ENCODE assay signal across 8 cellular contexts in genomic region chr22:24806663-24807001, GRCh38. TPM values are rescaled to one million over a fixed set of nuclear protein-coding genes. Genes with fewer than 3 reads are reported as not detected.
DNase-seq lines count a peak whose midpoint lies in the region; ATAC-seq and TF ChIP-seq lines count a peak whose summit lies in the region.

No MANE protein-coding gene starts in this region.

- H3K4me1 ChIP-seq in adrenal gland (replicated peaks in 1 of 2) (peaks cover 4 to 12% of the 10 kb centered on the region in 2 donors), right lobe of liver (peaks cover 0 to 11% (median 0%) of the 10 kb centered on the region in 4 donors), suprapubic skin (peaks cover 14% of the 10 kb centered on the region)

- H3K4me3 ChIP-seq in adrenal gland (peak overlapping the region in 2 of 4 donors; percentile 50 to 84), right lobe of liver (peak overlapping the region; percentile 34 to 51 (median 48)), suprapubic skin (peak overlapping the region; percentile 56)

- no peak overlapping the region for H3K27ac Mint-ChIP-seq in activated CD4-positive, alpha-beta T cell treated with anti-CD3 and anti-CD28 coated beads, Interleukin-2, amount 10 ng/mL, durations not matched to agents 24 days and 14 days

- H3K27ac ChIP-seq in adrenal gland, result peak overlapping the region in 3 of 5 donors; percentile 66 to 79 (median 77)
- no peak overlapping the region for H3K27ac ChIP-seq in right lobe of liver
- no peak overlapping the region for H3K27ac ChIP-seq in suprapubic skin

- peak; percentile 59 for DNase-seq in activated CD4-positive, alpha-beta T cell treated with anti-CD3 and anti-CD28 coated beads, Interleukin-2, amount 10 ng/mL, durations not matched to agents 24 days and 14 days
- DNase-seq in activated CD4-positive, alpha-beta T cell treated with anti-CD3 and anti-CD28 coated beads for 4 hours, result no peak
- DNase-seq in adrenal gland (no peak), right lobe of liver (no peak), suprapubic skin (ENCODE audit: low spot score in 2 of 2) (no peak), UCSD-AML1 (lab: John Stamatoyannopoulos, UW; ENCODE audit: unreplicated experiment) (no peak), retina (no peak), DMS 273 treated with DMSO at 0.1 percent for 48 hours (lab: John Stamatoyannopoulos, UW) (no peak)

- TF ChIP-seq CTCF in adrenal gland (IDR thresholded peaks at IDR 0.05) (no peak), right lobe of liver (IDR thresholded peaks at IDR 0.05) (no peak), suprapubic skin (IDR thresholded peaks at IDR 0.05) (no peak)

- TF ChIP-seq POLR2A in adrenal gland (IDR thresholded peaks at IDR 0.05) (no peak), right lobe of liver (IDR thresholded peaks at IDR 0.05) (no peak), suprapubic skin (IDR thresholded peaks at IDR 0.05) (no peak)

- H3K27me3 ChIP-seq in adrenal gland, result no peaks in the 10 kb centered on the region
- H3K27me3 ChIP-seq in right lobe of liver, result no peaks in the 10 kb centered on the region
- H3K27me3 ChIP-seq in suprapubic skin, result no peaks in the 10 kb centered on the region

- peaks cover 15% of the 10 kb centered on the region for H3K27me3 Mint-ChIP-seq in activated CD4-positive, alpha-beta T cell treated with anti-CD3 and anti-CD28 coated beads, Interleukin-2, amount 10 ng/mL, durations not matched to agents 24 days and 14 days

- H3K4me3 Mint-ChIP-seq in activated CD4-positive, alpha-beta T cell treated with anti-CD3 and anti-CD28 coated beads, Interleukin-2, amount 10 ng/mL, durations not matched to agents 24 days and 14 days, result peak overlapping the region; percentile 57

- H3K4me1 Mint-ChIP-seq in activated CD4-positive, alpha-beta T cell treated with anti-CD3 and anti-CD28 coated beads, Interleukin-2, amount 10 ng/mL, durations not matched to agents 24 days and 14 days, result peaks cover 35% of the 10 kb centered on the region

- H3K9me3 ChIP-seq in adrenal gland (replicated peaks in 1 of 3) (no peaks in the 10 kb centered on the region), right lobe of liver (no peaks in the 10 kb centered on the region), suprapubic skin (no peaks in the 10 kb centered on the region)

- ATAC-seq in right lobe of liver, result no peak

- WGBS in adrenal gland, 4 donors, result 29 to 43% (median 36%) methylated on average over 3 to 11 of the region's 11 CpGs
- WGBS in right lobe of liver (ENCODE audit: insufficient coverage, low coverage, low lambda C conversion rate, missing lambda C conversion rate), result 46% methylated on average over 5 of the region's 11 CpGs
- 18% methylated on average over 9 of the region's 11 CpGs for WGBS in suprapubic skin

- intact Hi-C loops in activated CD4-positive, alpha-beta T cell treated with anti-CD3 and anti-CD28 coated beads, Interleukin-2, amount 10 ng/mL, durations not matched to agents 24 days and 14 days (cut with micrococcal nuclease), result no loop called here
- intact Hi-C loops in adrenal gland (cut with DNase I), result loop anchor here in 1 of 2 donors (5.0 kb wide), 1 partner anchor 36 kb away; no protein-coding TSS in a partner anchor
- intact Hi-C loops in right lobe of liver (cut with DNase I), result no loop called here

- no peaks in the 10 kb centered on the region for H3K36me3 Mint-ChIP-seq in activated CD4-positive, alpha-beta T cell treated with anti-CD3 and anti-CD28 coated beads, Interleukin-2, amount 10 ng/mL, durations not matched to agents 24 days and 14 days (ENCODE audit: low read depth)

- no peaks in the 10 kb centered on the region for H3K9me3 Mint-ChIP-seq in activated CD4-positive, alpha-beta T cell treated with anti-CD3 and anti-CD28 coated beads, Interleukin-2, amount 10 ng/mL, durations not matched to agents 24 days and 14 days

- no peak for TF ChIP-seq EP300 in suprapubic skin (IDR thresholded peaks at IDR 0.05)

- H3K36me3 ChIP-seq in adrenal gland (replicated peaks in 1 of 2) (no peaks in the 10 kb centered on the region), right lobe of liver (no peaks in the 10 kb centered on the region), suprapubic skin (no peaks in the 10 kb centered on the region)

RNA-seq across cellular contexts. Expression of gene SGSM1, which starts 0.6 kb away (rescaled TPM):
- total RNA-seq in activated CD4-positive, alpha-beta T cell treated with anti-CD3 and anti-CD28 coated beads, Interleukin-2, amount 10 ng/mL, durations not matched to agents 24 days and 14 days, result 0.14 and 0.19 TPM in 2 replicates
- total RNA-seq in adrenal gland (1 to 10 TPM; 1.9 to 6.8 (median 3.3) TPM), right lobe of liver (under 1 TPM; 0.11 to 0.78 (median 0.41) TPM), suprapubic skin (1 to 10 TPM; 1.7 to 6.3 (median 3.7) TPM)
- 1 to 10 TPM; 2.0 to 3.4 (median 3.3) TPM for polyA plus RNA-seq in adrenal gland

RNA-seq across cellular contexts. Expression of gene PIWIL3, which starts 32.1 kb away (rescaled TPM):
- not detected in 2 replicates for total RNA-seq in activated CD4-positive, alpha-beta T cell treated with anti-CD3 and anti-CD28 coated beads, Interleukin-2, amount 10 ng/mL, durations not matched to agents 24 days and 14 days
- not detected for total RNA-seq in adrenal gland
- not detected for polyA plus RNA-seq in adrenal gland
- total RNA-seq in right lobe of liver, result not detected
- total RNA-seq in suprapubic skin, result not detected

Comparison
In these comparisons a context has a peak if more than half of its experiments do, and no peak if none do; other contexts are left out.
1. H3K27ac ChIP-seq: peak in adrenal gland (3 of 5); none in right lobe of liver (0 of 3) and suprapubic skin (single experiment).